In the genomic region with DNA sequence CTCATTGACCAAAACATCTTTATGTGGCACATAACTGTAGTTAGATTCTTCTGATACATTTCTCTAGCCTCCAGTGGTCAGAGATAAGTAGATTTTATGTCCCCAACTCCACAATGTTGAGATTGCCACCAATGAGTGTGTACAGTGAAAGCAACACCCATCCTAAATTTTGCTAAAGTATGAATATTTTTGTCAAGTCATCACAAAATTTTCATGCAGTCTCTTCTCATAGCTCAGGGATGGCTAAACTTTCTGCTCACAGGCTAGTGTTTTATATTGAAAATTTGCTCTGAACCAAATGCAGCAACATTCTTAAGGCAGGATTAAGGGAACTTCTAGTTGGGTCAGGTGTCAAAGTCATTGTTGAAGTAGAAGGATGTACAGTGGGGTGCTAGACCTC, we compare ENCODE assay signal across 26 cellular contexts.
"Had no signal": no experiment of that assay in that cellular context is flagged by ENCODE, and none has a peak within 500 bp of the region (broad histone marks: within the 10 kb centered on the region; RNA-seq: fewer than 3 reads in every experiment).

No MANE protein-coding gene starts in this region.

- H3K27me3 ChIP-seq: neural progenitor cell, ovary, spleen, suprapubic skin, testis, tibial artery, transverse colon, upper lobe of right lung, uterus had no signal

- H3K4me1 ChIP-seq: neural progenitor cell, parathyroid adenoma, spleen, suprapubic skin, testis, transverse colon, upper lobe of right lung, uterus had no signal

- H3K4me2 ChIP-seq: neural progenitor cell, smooth muscle cell had no signal

- ATAC-seq: natural killer cell; right cardiac atrium; sciatic nerve; stimulated activated memory B cell treated with anti-CD40 and anti-IgM and Interleukin-4, amounts not matched to agents 10 μg/mL and 1 μg/mL and 100 μg/mL, for 72 hours; stimulated activated naive CD8-positive, alpha-beta T cell treated with anti-CD3 and anti-CD28 coated beads, Interleukin-15, amount 100 ng/mL, for 72 hours; stimulated activated naive CD8-positive, alpha-beta T cell treated with anti-CD3 and anti-CD28 coated beads, Interleukin-15, Interleukin-2, amounts not matched to agents 100 U/mL and 50 U/mL, for 24 hours; upper lobe of right lung had no signal

- H3K4me3 ChIP-seq: neural progenitor cell, ovary, skin epidermis, smooth muscle cell, spleen, suprapubic skin, testis, tibial artery, transverse colon, upper lobe of right lung, uterus had no signal

- DNase-seq: natural killer cell; occipital lobe; ovary; psoas muscle; right cardiac atrium; spleen; stimulated activated CD4-positive, alpha-beta T cell treated with anti-CD3 and anti-CD28 coated beads, Interleukin-12 subunit alpha, Interleukin-12 subunit beta, amount 100 ng/mL, for 4 hours; stimulated activated CD4-positive, alpha-beta T cell treated with anti-CD3 and anti-CD28 coated beads, Interleukin-1b, Interleukin-23, amount 100 ng/mL, for 48 hours; stimulated activated CD4-positive, alpha-beta T cell treated with anti-CD3 and anti-CD28 coated beads, Interleukin-4, amount 100 ng/mL, for 1 hour; stimulated activated CD4-positive, alpha-beta T cell treated with anti-CD3 and anti-CD28 coated beads, Interleukin-4, amount 100 ng/mL, for 4 hours; stimulated activated CD8-positive, alpha-beta memory T cell treated with anti-CD3 and anti-CD28 coated beads, Interleukin-4, amount 100 ng/mL, for 48 hours; stimulated activated naive CD4-positive, alpha-beta T cell; stimulated activated naive CD8-positive, alpha-beta T cell treated with anti-CD3 and anti-CD28 coated beads, Interleukin-15, amount 100 ng/mL, for 72 hours; stimulated activated naive CD8-positive, alpha-beta T cell treated with anti-CD3 and anti-CD28 coated beads, Interleukin-15, Interleukin-2, amounts not matched to agents 100 U/mL and 50 U/mL, for 24 hours; testis; tibial artery; transverse colon; upper lobe of right lung; uterus had no signal

- H3K79me2 ChIP-seq: parathyroid adenoma had no signal

- H3K9me3 ChIP-seq: ovary, psoas muscle, spleen, suprapubic skin, testis, tibial artery, transverse colon, upper lobe of right lung, uterus had no signal

- H2AFZ ChIP-seq: neural progenitor cell, parathyroid adenoma had no signal

- H3K9ac ChIP-seq: neural progenitor cell, parathyroid adenoma had no signal

- H3K27ac ChIP-seq: neural progenitor cell, ovary, parathyroid adenoma, skin epidermis, spleen, suprapubic skin, testis, tibial artery, transverse colon, upper lobe of right lung, uterus had no signal

- H3K36me3 ChIP-seq: neural progenitor cell, ovary, spleen, suprapubic skin, tibial artery, transverse colon, upper lobe of right lung, uterus had no signal
